1 cellular context compared by ENCODE assay signal in the genomic region with DNA sequence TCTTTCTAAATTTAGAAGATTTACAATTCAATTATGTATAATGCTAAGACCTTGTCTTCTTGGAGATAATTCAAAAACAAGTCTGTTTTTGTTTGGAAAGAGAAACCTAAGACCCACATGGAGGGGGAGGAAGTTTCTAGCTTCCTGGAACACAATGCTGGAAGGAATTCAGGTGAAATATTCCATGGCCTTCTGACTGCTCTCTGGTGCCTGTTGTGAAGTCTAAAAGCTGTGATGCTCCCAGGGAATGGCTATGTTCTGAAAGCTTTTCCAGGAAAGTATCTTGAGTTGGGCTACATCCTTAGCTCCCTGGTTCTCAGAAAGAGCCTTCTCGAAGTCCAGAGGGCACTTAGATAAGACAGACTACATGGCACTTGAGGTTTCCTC.
TF ChIP-seq lines count a peak whose summit lies in the region.

No MANE protein-coding gene starts in this region.

TF ChIP-seq in IMR-90, 13 proteins besides CTCF, POLR2A, EP300 and RAD21 (continued from another document):
- TF ChIP-seq MAFK (IDR thresholded peaks at IDR 0.05; ENCODE audit: low read depth, low read length) (no peak), MAZ (IDR thresholded peaks at IDR 0.05; ENCODE audit: borderline replicate concordance, low read depth, low read length) (no peak), SMC3 (IDR thresholded peaks at IDR 0.05; ENCODE audit: low read depth, low read length) (no peak), BHLHE40 (IDR thresholded peaks at IDR 0.05; ENCODE audit: low read depth, low read length) (no peak), NFE2L2 (IDR thresholded peaks at IDR 0.05; ENCODE audit: low read depth, low read length) (no peak), CEBPB (IDR thresholded peaks at IDR 0.05; ENCODE audit: low read depth, low read length) (no peak), RFX5 (IDR thresholded peaks at IDR 0.05; ENCODE audit: low read depth, low read length) (no peak), MXI1 (IDR thresholded peaks at IDR 0.05; ENCODE audit: borderline replicate concordance, low read depth, low read length) (no peak)
- TF ChIP-seq, protein P1, sequence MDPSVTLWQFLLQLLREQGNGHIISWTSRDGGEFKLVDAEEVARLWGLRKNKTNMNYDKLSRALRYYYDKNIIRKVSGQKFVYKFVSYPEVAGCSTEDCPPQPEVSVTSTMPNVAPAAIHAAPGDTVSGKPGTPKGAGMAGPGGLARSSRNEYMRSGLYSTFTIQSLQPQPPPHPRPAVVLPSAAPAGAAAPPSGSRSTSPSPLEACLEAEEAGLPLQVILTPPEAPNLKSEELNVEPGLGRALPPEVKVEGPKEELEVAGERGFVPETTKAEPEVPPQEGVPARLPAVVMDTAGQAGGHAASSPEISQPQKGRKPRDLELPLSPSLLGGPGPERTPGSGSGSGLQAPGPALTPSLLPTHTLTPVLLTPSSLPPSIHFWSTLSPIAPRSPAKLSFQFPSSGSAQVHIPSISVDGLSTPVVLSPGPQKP (IDR thresholded peaks at IDR 0.05; ENCODE audit: borderline replicate concordance, low read depth, low read length) = no peak
